In the genomic region with DNA sequence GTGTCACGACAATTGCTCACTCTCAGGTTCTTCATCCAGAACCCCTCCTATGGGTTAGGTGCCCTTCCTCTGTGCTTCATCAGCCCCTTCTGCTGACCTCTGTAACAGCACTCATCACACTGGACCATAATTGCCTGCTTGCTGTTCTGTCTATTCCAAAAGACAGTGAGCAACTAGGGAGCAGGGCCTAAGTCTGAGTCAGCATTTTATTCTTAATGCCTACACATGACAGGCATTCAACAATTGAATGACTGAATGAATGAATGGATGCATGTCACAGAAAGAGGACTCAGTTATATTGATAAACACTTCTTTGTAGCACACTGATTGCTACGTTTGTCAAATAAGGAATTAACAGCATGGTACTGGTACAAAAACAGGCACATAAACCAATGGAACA, we compare ENCODE assay signal across 26 cellular contexts.
"Had no signal": no experiment of that assay in that cellular context is flagged by ENCODE, and none has a peak within 500 bp of the region (broad histone marks: within the 10 kb centered on the region; RNA-seq: fewer than 3 reads in every experiment).

No MANE protein-coding gene starts in this region.

- H3K4me1 ChIP-seq: colonic mucosa, esophagus squamous epithelium, gastroesophageal sphincter, heart right ventricle, left lung, lower lobe of right lung had no signal

- H3K27me3 ChIP-seq: colonic mucosa, esophagus squamous epithelium, gastroesophageal sphincter, heart right ventricle, left lung had no signal

- H3K4me3 ChIP-seq: colonic mucosa, esophagus squamous epithelium, gastroesophageal sphincter, heart right ventricle, left lung, lower lobe of right lung, mucosa of descending colon had no signal

- H3K9me3 ChIP-seq: colonic mucosa, gastroesophageal sphincter, left lung, lower lobe of right lung, mucosa of descending colon had no signal

- DNase-seq: colonic mucosa; cortex of kidney; effector CD8-positive, alpha-beta T cell; effector memory CD8-positive, alpha-beta T cell; endodermal cell; erythroblast; esophagus squamous epithelium; foreskin fibroblast; glutamatergic neuron; head of caudate nucleus; heart right ventricle; hippocampal formation; left cardiac atrium; left lung; left ventricle myocardium superior; lower lobe of right lung; mesenchymal stem cell; mucosa of descending colon; naive B cell had no signal

- H3K27ac ChIP-seq: colonic mucosa, epithelial cell of prostate, esophagus squamous epithelium, gastroesophageal sphincter, heart right ventricle, left lung, lower lobe of right lung had no signal

- FAIRE-seq: endometrium, frontal cortex, islet of Langerhans, keratinocyte had no signal

- ATAC-seq: effector memory CD8-positive, alpha-beta T cell; esophagus mucosa; gastroesophageal sphincter; heart right ventricle; left cardiac atrium; left lung; left ventricle myocardium superior; lower lobe of right lung; mucosa of descending colon had no signal

- H3K36me3 ChIP-seq: colonic mucosa, esophagus squamous epithelium, gastroesophageal sphincter, heart right ventricle, left lung, lower lobe of right lung had no signal
